In the genomic region with DNA sequence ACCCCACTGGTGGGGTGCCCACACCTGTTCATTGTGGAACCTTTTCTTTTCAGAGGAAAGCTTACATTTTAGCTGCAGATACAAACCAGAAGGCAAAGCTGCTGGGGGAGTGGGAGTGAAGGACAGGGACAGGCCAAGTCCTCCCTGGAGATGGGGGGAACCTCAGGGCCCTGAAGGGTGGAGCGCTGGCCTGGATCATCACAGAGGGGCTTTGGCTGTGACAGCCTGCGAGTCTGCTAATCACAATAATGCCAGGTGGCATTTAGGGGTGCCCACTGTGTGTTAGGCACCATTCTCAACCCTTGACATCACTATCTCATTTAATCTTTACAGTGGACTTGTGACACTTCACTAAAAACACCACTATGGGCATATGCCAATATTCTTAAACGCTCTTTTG, we compare ENCODE assay signal across 27 cellular contexts.
"Had no signal": no experiment of that assay in that cellular context is flagged by ENCODE, and none has a peak within 500 bp of the region (broad histone marks: within the 10 kb centered on the region; RNA-seq: fewer than 3 reads in every experiment).

No MANE protein-coding gene starts in this region.

- H3K4me1 ChIP-seq: parathyroid adenoma, psoas muscle, right lobe of liver, sigmoid colon, thyroid gland, vagina had no signal

- ATAC-seq: naive thymus-derived CD8-positive, alpha-beta T cell; natural killer cell treated with Interleukin-12 subunit alpha and Interleukin-12 subunit beta and Interleukin-15 and Interleukin-18, amount 100 ng/mL, for 72 hours; psoas muscle; right lobe of liver; stimulated activated effector memory CD8-positive, alpha-beta T cell treated with anti-CD3 and anti-CD28 coated beads, Interleukin-12 subunit alpha, Interleukin-12 subunit beta, amount 100 ng/mL, for 72 hours; stimulated activated naive B cell treated with anti-CD40 and anti-IgM and Interleukin-4, amounts not matched to agents 10 μg/mL and 1 μg/mL and 100 μg/mL, for 72 hours had no signal

- H3K27me3 ChIP-seq: neural progenitor cell, ovary, right lobe of liver, sigmoid colon, stomach, thyroid gland, tibial nerve, upper lobe of left lung, vagina had no signal

- H3K9me3 ChIP-seq: ovary, psoas muscle, right lobe of liver, sigmoid colon, stomach, thoracic aorta, thyroid gland, tibial nerve, upper lobe of left lung, vagina had no signal

- H3K27me3 Mint-ChIP-seq: naive B cell; naive thymus-derived CD8-positive, alpha-beta T cell; natural killer cell treated with Interleukin-12 subunit alpha and Interleukin-12 subunit beta and Interleukin-15 and Interleukin-18, amount 100 ng/mL, for 72 hours; stimulated activated naive B cell treated with anti-CD40 and anti-IgM and Interleukin-4, amounts not matched to agents 10 μg/mL and 1 μg/mL and 100 μg/mL, for 72 hours; stimulated activated naive CD8-positive, alpha-beta T cell treated with anti-CD3 and anti-CD28 coated beads, Interleukin-15, Interleukin-2, amounts not matched to agents 100 ng/mL and 50 ng/mL, for 24 hours had no signal

- H3K27ac Mint-ChIP-seq: naive B cell; naive thymus-derived CD8-positive, alpha-beta T cell; natural killer cell treated with Interleukin-12 subunit alpha and Interleukin-12 subunit beta and Interleukin-15 and Interleukin-18, amount 100 ng/mL, for 72 hours; neural progenitor cell; stimulated activated effector memory CD8-positive, alpha-beta T cell treated with anti-CD3 and anti-CD28 coated beads, Interleukin-12 subunit alpha, Interleukin-12 subunit beta, amount 100 ng/mL, for 72 hours; stimulated activated naive B cell treated with anti-CD40 and anti-IgM and Interleukin-4, amounts not matched to agents 10 μg/mL and 1 μg/mL and 100 μg/mL, for 72 hours; stimulated activated naive CD8-positive, alpha-beta T cell treated with anti-CD3 and anti-CD28 coated beads, Interleukin-15, Interleukin-2, amounts not matched to agents 100 ng/mL and 50 ng/mL, for 24 hours had no signal

- H3K4me1 Mint-ChIP-seq: naive B cell; naive thymus-derived CD8-positive, alpha-beta T cell; stimulated activated effector memory CD8-positive, alpha-beta T cell treated with anti-CD3 and anti-CD28 coated beads, Interleukin-12 subunit alpha, Interleukin-12 subunit beta, amount 100 ng/mL, for 72 hours had no signal

- H3K4me3 ChIP-seq: neural progenitor cell, ovary, psoas muscle, right lobe of liver, sigmoid colon, stomach, thoracic aorta, thyroid gland, tibial nerve, upper lobe of left lung, vagina had no signal

- H3K36me3 Mint-ChIP-seq: naive B cell; naive thymus-derived CD8-positive, alpha-beta T cell; natural killer cell treated with Interleukin-12 subunit alpha and Interleukin-12 subunit beta and Interleukin-15 and Interleukin-18, amount 100 ng/mL, for 72 hours; neural progenitor cell; stimulated activated effector memory CD8-positive, alpha-beta T cell treated with anti-CD3 and anti-CD28 coated beads, Interleukin-12 subunit alpha, Interleukin-12 subunit beta, amount 100 ng/mL, for 72 hours; stimulated activated naive B cell treated with anti-CD40 and anti-IgM and Interleukin-4, amounts not matched to agents 10 μg/mL and 1 μg/mL and 100 μg/mL, for 72 hours had no signal

- H3K4me3 Mint-ChIP-seq: naive B cell; naive thymus-derived CD8-positive, alpha-beta T cell; natural killer cell treated with Interleukin-12 subunit alpha and Interleukin-12 subunit beta and Interleukin-15 and Interleukin-18, amount 100 ng/mL, for 72 hours; neural progenitor cell; stimulated activated effector memory CD8-positive, alpha-beta T cell treated with anti-CD3 and anti-CD28 coated beads, Interleukin-12 subunit alpha, Interleukin-12 subunit beta, amount 100 ng/mL, for 72 hours; stimulated activated naive B cell treated with anti-CD40 and anti-IgM and Interleukin-4, amounts not matched to agents 10 μg/mL and 1 μg/mL and 100 μg/mL, for 72 hours; stimulated activated naive CD8-positive, alpha-beta T cell treated with anti-CD3 and anti-CD28 coated beads, Interleukin-15, Interleukin-2, amounts not matched to agents 100 ng/mL and 50 ng/mL, for 24 hours had no signal

- H3K36me3 ChIP-seq: neural progenitor cell, ovary, right lobe of liver, sigmoid colon, stomach, thoracic aorta, thyroid gland, tibial nerve, upper lobe of left lung, vagina had no signal

- DNase-seq: naive B cell; naive thymus-derived CD8-positive, alpha-beta T cell; occipital lobe; ovary; posterior cingulate gyrus; psoas muscle; right lobe of liver; sigmoid colon; small intestine; stimulated activated CD4-positive, alpha-beta T cell treated with anti-CD3 and anti-CD28 coated beads, Interleukin-15, amount 100 ng/mL, for 24 hours; stimulated activated CD4-positive, alpha-beta T cell treated with anti-CD3 and anti-CD28 coated beads, Interleukin-2, amount 100 ng/mL, for 24 hours; stimulated activated CD4-positive, alpha-beta T cell treated with anti-CD3 and anti-CD28 coated beads, Interleukin-2, amount 100 ng/mL, for 48 hours; stimulated activated CD4-positive, alpha-beta T cell treated with anti-CD3 and anti-CD28 coated beads, Interleukin-4, amount 100 ng/mL, for 24 hours; stimulated activated naive B cell treated with anti-CD40 and anti-IgM and Interleukin-4, amounts not matched to agents 10 μg/mL and 1 μg/mL and 100 μg/mL, for 72 hours; stimulated activated naive CD4-positive, alpha-beta T cell treated with Interleukin-2 at 50 U/mL for 16 hours; stomach; thyroid gland; trophoblast cell; upper lobe of left lung had no signal

- H3K9me3 Mint-ChIP-seq: naive B cell; naive thymus-derived CD8-positive, alpha-beta T cell; natural killer cell treated with Interleukin-12 subunit alpha and Interleukin-12 subunit beta and Interleukin-15 and Interleukin-18, amount 100 ng/mL, for 72 hours; neural progenitor cell; stimulated activated effector memory CD8-positive, alpha-beta T cell treated with anti-CD3 and anti-CD28 coated beads, Interleukin-12 subunit alpha, Interleukin-12 subunit beta, amount 100 ng/mL, for 72 hours; stimulated activated naive B cell treated with anti-CD40 and anti-IgM and Interleukin-4, amounts not matched to agents 10 μg/mL and 1 μg/mL and 100 μg/mL, for 72 hours; stimulated activated naive CD8-positive, alpha-beta T cell treated with anti-CD3 and anti-CD28 coated beads, Interleukin-15, Interleukin-2, amounts not matched to agents 100 ng/mL and 50 ng/mL, for 24 hours had no signal

- H3K27ac ChIP-seq: neural progenitor cell, ovary, parathyroid adenoma, psoas muscle, right lobe of liver, sigmoid colon, stomach, thoracic aorta, thyroid gland, tibial nerve, upper lobe of left lung, vagina had no signal
